Comparison of ENCODE assay signal across 1 cellular context in genomic region chr20:32483351-32484220, GRCh38.
TF ChIP-seq lines count a peak whose summit lies in the region.

No MANE protein-coding gene starts in this region.

TF ChIP-seq in HepG2, 621 proteins besides CTCF, POLR2A, EP300 and RAD21 (continued from another document and continues in another):
- no peak for TF ChIP-seq GLMP (CRISPR knock-in tag; IDR thresholded peaks at IDR 0.05; ENCODE audit: borderline replicate concordance)
- TF ChIP-seq NR2C2 (CRISPR knock-in tag; IDR thresholded peaks at IDR 0.05; ENCODE audit: borderline replicate concordance): no peak
- TF ChIP-seq FOXP1 (IDR thresholded peaks at IDR 0.05): no peak
- no peak for TF ChIP-seq FOXP1 (CRISPR knock-in tag; IDR thresholded peaks at IDR 0.05)
- TF ChIP-seq GABPA (IDR thresholded peaks at IDR 0.05; ENCODE audit: low read depth, low read length): no peak; the same call in 1 of the 2 replicates
- no peak for TF ChIP-seq GABPA (CRISPR knock-in tag; IDR thresholded peaks at IDR 0.05; ENCODE audit: low read depth)
- no peak for TF ChIP-seq ZNF136 (CRISPR knock-in tag; IDR thresholded peaks at IDR 0.05; ENCODE audit: low read depth)
- TF ChIP-seq ZNF556 (CRISPR knock-in tag; IDR thresholded peaks at IDR 0.05; ENCODE audit: borderline replicate concordance): no peak
- TF ChIP-seq MAX (IDR thresholded peaks at IDR 0.05): peak; percentile 27; the same call in 1 of the 2 replicates
- no peak for TF ChIP-seq MATR3 (CRISPR knock-in tag; IDR thresholded peaks at IDR 0.05)
- 0 out of 2 replicates have a peak, but pooled peaks have one; percentile 60 for TF ChIP-seq ZBTB26 (CRISPR knock-in tag; IDR thresholded peaks at IDR 0.05; ENCODE audit: borderline replicate concordance)
- no peak for TF ChIP-seq RFX1 (IDR thresholded peaks at IDR 0.05)
- 0 out of 2 replicates have a peak, but pooled peaks have one; percentile 87 for TF ChIP-seq GPN1 (CRISPR knock-in tag; IDR thresholded peaks at IDR 0.05; ENCODE audit: borderline replicate concordance)
- no peak for TF ChIP-seq ZKSCAN8 (CRISPR knock-in tag; IDR thresholded peaks at IDR 0.05; ENCODE audit: borderline replicate concordance)
- TF ChIP-seq ZNF878 (CRISPR knock-in tag; IDR thresholded peaks at IDR 0.05): no peak
- TF ChIP-seq ZNF143 (CRISPR knock-in tag; IDR thresholded peaks at IDR 0.05): 0 out of 2 replicates have a peak, but pooled peaks have one; percentile 38
- peak; percentile 51; the same call in 1 of the 2 replicates for TF ChIP-seq FOXO1 (CRISPR knock-in tag; IDR thresholded peaks at IDR 0.05)
- no peak for TF ChIP-seq MTERF4 (CRISPR knock-in tag; IDR thresholded peaks at IDR 0.05)
- no peak for TF ChIP-seq SATB2 (CRISPR knock-in tag; IDR thresholded peaks at IDR 0.05)
- TF ChIP-seq SNAPC5 (CRISPR knock-in tag; IDR thresholded peaks at IDR 0.05; ENCODE audit: borderline replicate concordance): no peak
- no peak for TF ChIP-seq ZNF75D (CRISPR knock-in tag; IDR thresholded peaks at IDR 0.05; ENCODE audit: borderline replicate concordance)
- TF ChIP-seq ZBED4 (CRISPR knock-in tag; IDR thresholded peaks at IDR 0.05; ENCODE audit: borderline replicate concordance): peak; percentile 76; the same call in 1 of the 2 replicates
- TF ChIP-seq ARID3A (IDR thresholded peaks at IDR 0.05; ENCODE audit: low read depth, low read length): no peak
- TF ChIP-seq LBX2 (CRISPR knock-in tag; IDR thresholded peaks at IDR 0.05; ENCODE audit: borderline replicate concordance): peak; percentile 63; the same call in 1 of the 2 replicates
- TF ChIP-seq POGK (CRISPR knock-in tag; conservative IDR thresholded peaks at IDR 0.05): no peak; the same call in 1 of the 2 replicates
- peak; percentile 65; the same call in 1 of the 2 replicates for TF ChIP-seq ZNF142 (CRISPR knock-in tag; IDR thresholded peaks at IDR 0.05)
- peak; percentile 63; the same call in 1 of the 2 replicates for TF ChIP-seq ARID4A (CRISPR knock-in tag; IDR thresholded peaks at IDR 0.05; ENCODE audit: borderline replicate concordance)
- peak; percentile 87; the same call in 1 of the 2 replicates for TF ChIP-seq KDM3A (CRISPR knock-in tag; IDR thresholded peaks at IDR 0.05; ENCODE audit: low read depth)
- no peak for TF ChIP-seq ZNF24 (IDR thresholded peaks at IDR 0.05)
